8 cellular contexts compared by ENCODE assay signal in genomic region chr4:153345011-153345981, GRCh38. TPM values are rescaled to one million over a fixed set of nuclear protein-coding genes. Genes with fewer than 3 reads are reported as not detected.
A peak's percentile ranks its signal among the peaks of the same experiment; 100 is the strongest.
DNase-seq lines count a peak whose midpoint lies in the region; ATAC-seq and TF ChIP-seq lines count a peak whose summit lies in the region.

No MANE protein-coding gene starts in this region.

- H3K27ac ChIP-seq in RWPE1: peak overlapping the region; percentile 89
- H3K27ac ChIP-seq in cardiac muscle cell: no peak overlapping the region
- H3K27ac ChIP-seq in rectal smooth muscle tissue (ENCODE audit: low read depth, low read length): no peak overlapping the region

- POLR2A ChIA-PET in RWPE1 (lab: Yijun Ruan, JAX; ENCODE audit: low non-redundant PET): no interaction called here

- peak; percentile 30 for ATAC-seq in GM21390 (IDR thresholded peaks at IDR 0.05; ENCODE audit: unreplicated experiment)

- DNase-seq in D341Med (ENCODE audit: low spot score) (peak; percentile 60), HUDEP-2 (lab: John Stamatoyannopoulos, UW; ENCODE audit: unreplicated experiment in 76 of 76) (peak in 73 of 76 experiments; percentile 5 to 69 (median 39)), RWPE1 (ENCODE audit: low spot score) (peak; percentile 68), cardiac muscle cell (ENCODE audit: low read depth in 1 of 2, low spot score in 1 of 2) (peak; percentile 53 to 69), middle frontal gyrus (ENCODE audit: extremely low spot score, low spot score) (no peak)
- DNase-seq in activated naive CD4-positive, alpha-beta T cell treated with Interleukin-2 at 50 U/mL for 16 hours: peak; percentile 53

- H3K9ac ChIP-seq in rectal smooth muscle tissue (ENCODE audit: low read length): peak overlapping the region; percentile 34

- CTCF ChIA-PET in RWPE1 (lab: Yijun Ruan, JAX): interaction anchor here (0.7 to 1.7 kb wide), 4 partner anchors 120 to 708 kb away, joined by 3 to 9 read pairs (median 4); partner anchors contain the start of gene TMEM131L

- H3K9me3 ChIP-seq in cardiac muscle cell (ENCODE audit: low read depth): no peaks in the 10 kb centered on the region

- H3K27me3 ChIP-seq in cardiac muscle cell (no peaks in the 10 kb centered on the region), rectal smooth muscle tissue (ENCODE audit: control insufficient read depth, insufficient read depth, low read length) (no peaks in the 10 kb centered on the region)

- H3K4me3 ChIP-seq in cardiac muscle cell (peak overlapping the region; percentile 61), rectal smooth muscle tissue (ENCODE audit: low read length) (peak overlapping the region; percentile 79)

- TF ChIP-seq CTCF in RWPE1 (conservative IDR thresholded peaks at IDR 0.05; ENCODE audit: low read depth): no peak
- TF ChIP-seq CTCF in cardiac muscle cell (IDR thresholded peaks at IDR 0.05; ENCODE audit: low read depth, low read length): no peak

- H3K36me3 ChIP-seq in cardiac muscle cell: no peaks in the 10 kb centered on the region
- H3K36me3 ChIP-seq in rectal smooth muscle tissue (ENCODE audit: control insufficient read depth, insufficient read depth, low read length): no peaks in the 10 kb centered on the region

- H3K4me1 ChIP-seq in cardiac muscle cell (ENCODE audit: low read depth): peaks cover 5% of the 10 kb centered on the region
- no peaks in the 10 kb centered on the region for H3K4me1 ChIP-seq in rectal smooth muscle tissue (ENCODE audit: control insufficient read depth, insufficient read depth, low read length)

RNA-seq across cellular contexts. Expression of gene MND1, which starts 0.8 kb away (rescaled TPM):
- total RNA-seq in cardiac muscle cell: 10.3 and 12.6 TPM in 2 replicates
- 6.5 and 15.9 TPM in 2 replicates for polyA plus RNA-seq in cardiac muscle cell
